Comparison of ENCODE assay signal across 15 cellular contexts in genomic region chr2:227477291-227477690, GRCh38.
"Had no signal": no experiment of that assay in that cellular context is flagged by ENCODE, and none has a peak within 500 bp of the region (broad histone marks: within the 10 kb centered on the region; RNA-seq: fewer than 3 reads in every experiment).

No MANE protein-coding gene starts in this region.

- ATAC-seq: activated CD8-positive, alpha-beta memory T cell treated with anti-CD3 and anti-CD28 coated beads, Interleukin-2, amount 10 ng/mL, durations not matched to agents 7 days and 5 days; activated naive CD8-positive, alpha-beta T cell treated with anti-CD3 and anti-CD28 coated beads, Interleukin-2, amount 50 U/mL, for 24 hours; effector memory CD8-positive, alpha-beta T cell; left cardiac atrium had no signal

- H3K9me3 ChIP-seq: ovary, stomach had no signal

- H3K36me3 ChIP-seq: ovary had no signal

- FAIRE-seq: urothelium cell line had no signal

- H3K4me3 ChIP-seq: ovary, stomach had no signal

- H3K27ac ChIP-seq: ovary, stomach had no signal

- H3K27me3 ChIP-seq: ovary, stomach had no signal

- DNase-seq: activated CD4-positive, alpha-beta T cell treated with anti-CD3 and anti-CD28 coated beads, Interleukin-2, amount 50 U/mL, for 4 hours; activated CD4-positive, CD25-positive, alpha-beta regulatory T cell treated with anti-CD3 and anti-CD28 coated beads, Interleukin-2, amount 50 U/mL, for 72 hours; activated CD8-positive, alpha-beta memory T cell treated with anti-CD3 and anti-CD28 coated beads, Interleukin-2, amount 10 ng/mL, durations not matched to agents 7 days and 5 days; activated naive CD8-positive, alpha-beta T cell treated with anti-CD3 and anti-CD28 coated beads, Interleukin-2, amount 50 U/mL, for 24 hours; activated T-cell treated with anti-CD3 and anti-CD28 coated beads, Interleukin-2, amount 50 U/mL, for 24 hours; central memory CD4-positive, alpha-beta T cell; effector memory CD8-positive, alpha-beta T cell; immature natural killer cell; left cardiac atrium; nephron progenitor cell; ovary; stimulated activated CD4-positive, alpha-beta T cell treated with anti-CD3 and anti-CD28 coated beads, Interleukin-15, amount 100 ng/mL, for 24 hours; stimulated activated CD4-positive, alpha-beta T cell treated with anti-CD3 and anti-CD28 coated beads, Interleukin-4, amount 100 ng/mL, for 4 hours; stomach had no signal
